9 cellular contexts compared by ENCODE assay signal in genomic region chr10:14751576-14752330, GRCh38. TPM values are rescaled to one million over a fixed set of nuclear protein-coding genes. Genes with fewer than 3 reads are reported as not detected.
DNase-seq lines count a peak whose midpoint lies in the region; ATAC-seq and TF ChIP-seq lines count a peak whose summit lies in the region.
"Had no signal": no experiment of that assay in that cellular context is flagged by ENCODE, and none has a peak within 500 bp of the region (broad histone marks: within the 10 kb centered on the region; RNA-seq: fewer than 3 reads in every experiment).

No MANE protein-coding gene starts in this region.

- TF ChIP-seq CTCF in ascending aorta (IDR thresholded peaks at IDR 0.05) (no peak), right lobe of liver (IDR thresholded peaks at IDR 0.05) (no peak), transverse colon (IDR thresholded peaks at IDR 0.05) (no peak)

- TF ChIP-seq POLR2A in right lobe of liver (IDR thresholded peaks at IDR 0.05) (no peak), transverse colon (IDR thresholded peaks at IDR 0.05) (no peak)

- WGBS in right lobe of liver (ENCODE audit: insufficient coverage, low coverage, low lambda C conversion rate, missing lambda C conversion rate): 53% methylated on average over 7 of the region's 9 CpGs
- WGBS in transverse colon (ENCODE audit: low coverage in 1 of 2), 2 donors: 59 to 65% methylated on average over 4 to 9 of the region's 9 CpGs

- no peaks in the 10 kb centered on the region for H3K36me3 ChIP-seq in ascending aorta
- H3K36me3 ChIP-seq in right lobe of liver: no peaks in the 10 kb centered on the region
- H3K36me3 ChIP-seq in transverse colon: no peaks in the 10 kb centered on the region

- intact Hi-C loops in ascending aorta (cut with DNase I) (loop anchor here (5.0 kb wide), 3 partner anchors 71 to 149 kb away; no protein-coding TSS in a partner anchor), right lobe of liver (cut with DNase I) (no loop called here), transverse colon (cut with DNase I; ENCODE audit: low total_unique reads) (no loop called here)

- H3K4me3 ChIP-seq in ascending aorta: no peak overlapping the region
- H3K4me3 ChIP-seq in right lobe of liver: no peak overlapping the region
- H3K4me3 ChIP-seq in transverse colon: no peak overlapping the region

- H3K9me3 ChIP-seq in ascending aorta (no peaks in the 10 kb centered on the region), right lobe of liver (no peaks in the 10 kb centered on the region), transverse colon (no peaks in the 10 kb centered on the region)

- H3K27me3 ChIP-seq in ascending aorta (no peaks in the 10 kb centered on the region), right lobe of liver (no peaks in the 10 kb centered on the region), transverse colon (no peaks in the 10 kb centered on the region)

- DNase-seq in DMS 273 (lab: John Stamatoyannopoulos, UW; ENCODE audit: unreplicated experiment): peak; percentile 69
- DNase-seq in DMS 273 treated with DMSO at 0.1 percent for 48 hours (lab: John Stamatoyannopoulos, UW): no peak
- peak in 1 of 2 donors; percentile 79 for DNase-seq in ascending aorta (ENCODE audit: low spot score in 2 of 2)
- DNase-seq in right lobe of liver: peak in 1 of 3 donors; percentile 43
- peak; percentile 38 for DNase-seq in transverse colon
- DNase-seq in NK-92 treated with Interleukin-12 subunit alpha and Interleukin-12 subunit beta, amount 100 ng/mL, for 24 hours (lab: John Stamatoyannopoulos, UW): no peak
- DNase-seq in stimulated activated naive CD4-positive, alpha-beta T cell (lab: John Stamatoyannopoulos, UW): no peak

- no peak for TF ChIP-seq EP300 in transverse colon (IDR thresholded peaks at IDR 0.05; ENCODE audit: low read depth)

- H3K27ac ChIP-seq in ascending aorta (peak overlapping the region; percentile 56 to 73), right lobe of liver (peak overlapping the region in 2 of 3 donors; percentile 12 to 13), transverse colon (peak overlapping the region; percentile 23 to 75 (median 70))
- H3K27ac ChIP-seq: 22Rv1 had no signal

- in situ Hi-C loops in transverse colon (cut with MboI; ENCODE audit: low pct_ligation_motif_present in 1 of 4, low pct_unique_long_range_greater_than_20kb in 1 of 4, low sequenced_read_pairs in 3 of 4): no loop called here

- ATAC-seq in right lobe of liver (peak; percentile 21 to 65 (median 42)), GM21825 (IDR thresholded peaks at IDR 0.05; ENCODE audit: unreplicated experiment) (no peak)

- H3K4me1 ChIP-seq in ascending aorta: peaks cover 9 to 40% of the 10 kb centered on the region in 2 donors
- H3K4me1 ChIP-seq in right lobe of liver: peaks cover 0 to 22% (median 9%) of the 10 kb centered on the region in 4 donors
- peaks cover 5 to 26% (median 13%) of the 10 kb centered on the region in 4 donors for H3K4me1 ChIP-seq in transverse colon

RNA-seq across cellular contexts. Expression of gene FAM107B, which starts 22.9 kb away (rescaled TPM):
- total RNA-seq in ascending aorta (3.7 TPM), right lobe of liver (100 to 1,000 TPM in 2 of 6 experiments, 10 to 100 TPM in 4; 58.6 to 116 (median 68.7) TPM), transverse colon (10 to 100 TPM; 23.9 to 71.0 (median 52.8) TPM)

Comparison
In these comparisons a context has a peak if more than half of its experiments do, and no peak if none do; other contexts are left out.
1. DNase-seq: peak in DMS 273 (single experiment) and transverse colon (single experiment); none in DMS 273 treated with DMSO at 0.1 percent for 48 hours (single experiment), NK-92 treated with Interleukin-12 subunit alpha and Interleukin-12 subunit beta, amount 100 ng/mL, for 24 hours (single experiment) and stimulated activated naive CD4-positive, alpha-beta T cell (0 of 6).
2. H3K27ac ChIP-seq: peak in every context shown above with its lines; median percentile 70 in transverse colon; 64 in ascending aorta; 12 in right lobe of liver.